2 cellular contexts compared by ENCODE assay signal in the genomic region with DNA sequence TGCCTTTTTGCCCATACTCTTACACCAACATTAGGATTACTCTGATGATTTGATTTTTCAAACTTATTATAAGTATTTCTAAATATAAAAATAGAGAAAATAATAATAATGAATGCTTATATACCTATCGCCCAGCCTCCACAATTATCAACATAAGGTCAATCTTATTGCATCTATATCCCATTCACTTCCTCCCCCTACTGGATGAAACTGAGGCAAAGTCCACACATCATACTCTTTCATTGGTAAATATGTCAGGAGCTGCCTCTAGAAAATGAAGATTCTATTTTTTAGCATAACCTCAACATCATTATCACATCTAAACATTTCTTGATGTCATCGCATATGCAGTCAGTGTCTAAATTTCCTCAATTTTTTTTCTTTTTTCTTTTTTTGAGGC.
TF ChIP-seq lines count a peak whose summit lies in the region.

No MANE protein-coding gene starts in this region.

TF ChIP-seq in HCT116, 20 proteins besides CTCF, POLR2A, EP300 and RAD21:
- TF ChIP-seq SP1 (IDR thresholded peaks at IDR 0.05; ENCODE audit: low read depth): no peak
- TF ChIP-seq EZH2phosphoT487 (IDR thresholded peaks at IDR 0.05; ENCODE audit: borderline replicate concordance): no peak
- TF ChIP-seq, protein P1, sequence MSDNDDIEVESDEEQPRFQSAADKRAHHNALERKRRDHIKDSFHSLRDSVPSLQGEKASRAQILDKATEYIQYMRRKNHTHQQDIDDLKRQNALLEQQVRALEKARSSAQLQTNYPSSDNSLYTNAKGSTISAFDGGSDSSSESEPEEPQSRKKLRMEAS (IDR thresholded peaks at IDR 0.05): no peak
- TF ChIP-seq TCF7L2 (IDR thresholded peaks at IDR 0.05; ENCODE audit: borderline replicate concordance, extremely low read depth, insufficient read depth, insufficient read length): no peak
- TF ChIP-seq EGR1 (IDR thresholded peaks at IDR 0.05; ENCODE audit: low read depth): no peak
- TF ChIP-seq, protein P2, sequence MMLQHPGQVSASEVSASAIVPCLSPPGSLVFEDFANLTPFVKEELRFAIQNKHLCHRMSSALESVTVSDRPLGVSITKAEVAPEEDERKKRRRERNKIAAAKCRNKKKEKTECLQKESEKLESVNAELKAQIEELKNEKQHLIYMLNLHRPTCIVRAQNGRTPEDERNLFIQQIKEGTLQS (IDR thresholded peaks at IDR 0.05): no peak
- TF ChIP-seq SRF (IDR thresholded peaks at IDR 0.05; ENCODE audit: low read depth): no peak
- TF ChIP-seq ZNF274 (IDR thresholded peaks at IDR 0.05; ENCODE audit: low read depth, low read length): no peak
- TF ChIP-seq, protein P3, sequence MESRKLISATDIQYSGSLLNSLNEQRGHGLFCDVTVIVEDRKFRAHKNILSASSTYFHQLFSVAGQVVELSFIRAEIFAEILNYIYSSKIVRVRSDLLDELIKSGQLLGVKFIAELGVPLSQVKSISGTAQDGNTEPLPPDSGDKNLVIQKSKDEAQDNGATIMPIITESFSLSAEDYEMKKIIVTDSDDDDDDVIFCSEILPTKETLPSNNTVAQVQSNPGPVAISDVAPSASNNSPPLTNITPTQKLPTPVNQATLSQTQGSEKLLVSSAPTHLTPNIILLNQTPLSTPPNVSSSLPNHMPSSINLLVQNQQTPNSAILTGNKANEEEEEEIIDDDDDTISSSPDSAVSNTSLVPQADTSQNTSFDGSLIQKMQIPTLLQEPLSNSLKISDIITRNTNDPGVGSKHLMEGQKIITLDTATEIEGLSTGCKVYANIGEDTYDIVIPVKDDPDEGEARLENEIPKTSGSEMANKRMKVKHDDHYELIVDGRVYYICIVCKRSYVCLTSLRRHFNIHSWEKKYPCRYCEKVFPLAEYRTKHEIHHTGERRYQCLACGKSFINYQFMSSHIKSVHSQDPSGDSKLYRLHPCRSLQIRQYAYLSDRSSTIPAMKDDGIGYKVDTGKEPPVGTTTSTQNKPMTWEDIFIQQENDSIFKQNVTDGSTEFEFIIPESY (IDR thresholded peaks at IDR 0.05; ENCODE audit: extremely low read depth, insufficient replicate concordance, low read length): no peak

TF ChIP-seq in WTC11, 78 proteins besides CTCF, POLR2A, EP300 and RAD21:
- TF ChIP-seq TEAD1 (CRISPR knock-in tag; IDR thresholded peaks at IDR 0.05) (no peak), ZNF396 (CRISPR knock-in tag; IDR thresholded peaks at IDR 0.05; ENCODE audit: borderline replicate concordance) (no peak), OVOL2 (CRISPR knock-in tag; IDR thresholded peaks at IDR 0.05; ENCODE audit: borderline replicate concordance) (no peak), GTF2I (CRISPR knock-in tag; conservative IDR thresholded peaks at IDR 0.05) (no peak), ZNF423 (CRISPR knock-in tag; IDR thresholded peaks at IDR 0.05) (no peak), ZNF263 (CRISPR knock-in tag; IDR thresholded peaks at IDR 0.05; ENCODE audit: low read depth) (no peak), MXD4 (CRISPR knock-in tag; IDR thresholded peaks at IDR 0.05; ENCODE audit: borderline replicate concordance) (no peak), NR3C1 (CRISPR knock-in tag; conservative IDR thresholded peaks at IDR 0.05; ENCODE audit: low read depth) (no peak), NFE2L1 (CRISPR knock-in tag; IDR thresholded peaks at IDR 0.05) (no peak), JAZF1 (CRISPR knock-in tag; IDR thresholded peaks at IDR 0.05) (no peak), CREB1 (CRISPR knock-in tag; IDR thresholded peaks at IDR 0.05) (no peak)
- TF ChIP-seq, protein P4, sequence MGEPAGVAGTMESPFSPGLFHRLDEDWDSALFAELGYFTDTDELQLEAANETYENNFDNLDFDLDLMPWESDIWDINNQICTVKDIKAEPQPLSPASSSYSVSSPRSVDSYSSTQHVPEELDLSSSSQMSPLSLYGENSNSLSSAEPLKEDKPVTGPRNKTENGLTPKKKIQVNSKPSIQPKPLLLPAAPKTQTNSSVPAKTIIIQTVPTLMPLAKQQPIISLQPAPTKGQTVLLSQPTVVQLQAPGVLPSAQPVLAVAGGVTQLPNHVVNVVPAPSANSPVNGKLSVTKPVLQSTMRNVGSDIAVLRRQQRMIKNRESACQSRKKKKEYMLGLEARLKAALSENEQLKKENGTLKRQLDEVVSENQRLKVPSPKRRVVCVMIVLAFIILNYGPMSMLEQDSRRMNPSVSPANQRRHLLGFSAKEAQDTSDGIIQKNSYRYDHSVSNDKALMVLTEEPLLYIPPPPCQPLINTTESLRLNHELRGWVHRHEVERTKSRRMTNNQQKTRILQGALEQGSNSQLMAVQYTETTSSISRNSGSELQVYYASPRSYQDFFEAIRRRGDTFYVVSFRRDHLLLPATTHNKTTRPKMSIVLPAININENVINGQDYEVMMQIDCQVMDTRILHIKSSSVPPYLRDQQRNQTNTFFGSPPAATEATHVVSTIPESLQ (CRISPR knock-in tag; IDR thresholded peaks at IDR 0.05): no peak
- TF ChIP-seq, protein P5, sequence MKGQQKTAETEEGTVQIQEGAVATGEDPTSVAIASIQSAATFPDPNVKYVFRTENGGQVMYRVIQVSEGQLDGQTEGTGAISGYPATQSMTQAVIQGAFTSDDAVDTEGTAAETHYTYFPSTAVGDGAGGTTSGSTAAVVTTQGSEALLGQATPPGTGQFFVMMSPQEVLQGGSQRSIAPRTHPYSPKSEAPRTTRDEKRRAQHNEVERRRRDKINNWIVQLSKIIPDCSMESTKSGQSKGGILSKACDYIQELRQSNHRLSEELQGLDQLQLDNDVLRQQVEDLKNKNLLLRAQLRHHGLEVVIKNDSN (CRISPR knock-in tag; IDR thresholded peaks at IDR 0.05): no peak
- TF ChIP-seq, protein P6, sequence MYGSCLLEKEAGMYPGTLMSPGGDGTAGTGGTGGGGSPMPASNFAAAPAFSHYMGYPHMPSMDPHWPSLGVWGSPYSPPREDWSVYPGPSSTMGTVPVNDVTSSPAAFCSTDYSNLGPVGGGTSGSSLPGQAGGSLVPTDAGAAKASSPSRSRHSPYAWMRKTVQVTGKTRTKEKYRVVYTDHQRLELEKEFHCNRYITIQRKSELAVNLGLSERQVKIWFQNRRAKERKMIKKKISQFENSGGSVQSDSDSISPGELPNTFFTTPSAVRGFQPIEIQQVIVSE (CRISPR knock-in tag; IDR thresholded peaks at IDR 0.05; ENCODE audit: borderline replicate concordance): no peak
- TF ChIP-seq, protein P7, sequence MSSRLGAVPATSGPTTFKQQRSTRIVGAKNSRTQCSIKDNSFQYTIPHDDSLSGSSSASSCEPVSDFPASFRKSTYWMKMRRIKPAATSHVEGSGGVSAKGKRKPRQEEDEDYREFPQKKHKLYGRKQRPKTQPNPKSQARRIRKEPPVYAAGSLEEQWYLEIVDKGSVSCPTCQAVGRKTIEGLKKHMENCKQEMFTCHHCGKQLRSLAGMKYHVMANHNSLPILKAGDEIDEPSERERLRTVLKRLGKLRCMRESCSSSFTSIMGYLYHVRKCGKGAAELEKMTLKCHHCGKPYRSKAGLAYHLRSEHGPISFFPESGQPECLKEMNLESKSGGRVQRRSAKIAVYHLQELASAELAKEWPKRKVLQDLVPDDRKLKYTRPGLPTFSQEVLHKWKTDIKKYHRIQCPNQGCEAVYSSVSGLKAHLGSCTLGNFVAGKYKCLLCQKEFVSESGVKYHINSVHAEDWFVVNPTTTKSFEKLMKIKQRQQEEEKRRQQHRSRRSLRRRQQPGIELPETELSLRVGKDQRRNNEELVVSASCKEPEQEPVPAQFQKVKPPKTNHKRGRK (CRISPR knock-in tag; IDR thresholded peaks at IDR 0.05; ENCODE audit: borderline replicate concordance): no peak
TF ChIP-seq in WTC11: peak in this region for 0.
